Comparison of ENCODE assay signal across 14 cellular contexts in genomic region chr9:69945671-69946141, GRCh38.
DNase-seq lines count a peak whose midpoint lies in the region; ATAC-seq and TF ChIP-seq lines count a peak whose summit lies in the region.
"Had no signal": no experiment of that assay in that cellular context is flagged by ENCODE, and none has a peak within 500 bp of the region (broad histone marks: within the 10 kb centered on the region; RNA-seq: fewer than 3 reads in every experiment).

No MANE protein-coding gene starts in this region.

- no peak overlapping the region for H2BK15ac ChIP-seq in mesenchymal stem cell (ENCODE audit: low read depth, poor library complexity, severe bottlenecking)

- no peak overlapping the region for H3K4me2 ChIP-seq in mesenchymal stem cell (ENCODE audit: low read length, poor library complexity, severe bottlenecking)

- H3K27me3 ChIP-seq in mesenchymal stem cell (ENCODE audit: control insufficient read depth in 1 of 2, insufficient read depth in 1 of 2, low read length in 2 of 2) (no peaks in the 10 kb centered on the region), esophagus squamous epithelium (no peaks in the 10 kb centered on the region)

- H3K9me3 ChIP-seq in mesenchymal stem cell (ENCODE audit: control insufficient read depth, low read length) = no peaks in the 10 kb centered on the region
- H3K9me3 ChIP-seq in esophagus squamous epithelium = no peaks in the 10 kb centered on the region
- H3K9me3 ChIP-seq: prostate gland had no signal

- H3K4ac ChIP-seq in mesenchymal stem cell (ENCODE audit: low read depth in 1 of 2, low read length in 2 of 2) = no peak overlapping the region

- TF ChIP-seq CTCF in choroid plexus epithelial cell (conservative IDR thresholded peaks at IDR 0.05; ENCODE audit: low read depth, low read length) = no peak
- no peak for TF ChIP-seq CTCF in GM20000 (IDR thresholded peaks at IDR 0.05; ENCODE audit: extremely low read depth, missing control alignments)
- no peak for TF ChIP-seq CTCF in esophagus squamous epithelium (IDR thresholded peaks at IDR 0.05)

- H2BK5ac ChIP-seq in mesenchymal stem cell (ENCODE audit: low read depth, low read length, poor library complexity, severe bottlenecking) = no peak overlapping the region

- no peak overlapping the region for H3K23ac ChIP-seq in mesenchymal stem cell (ENCODE audit: low read length in 2 of 2)

- peak overlapping the region in 1 of 2 experiments; percentile 4 for H3K18ac ChIP-seq in mesenchymal stem cell (ENCODE audit: low read depth in 1 of 2, low read length in 2 of 2)

- TF ChIP-seq POLR2A in esophagus squamous epithelium (IDR thresholded peaks at IDR 0.05) = no peak

- no peak overlapping the region for H3K27ac ChIP-seq in mesenchymal stem cell (ENCODE audit: low read length, poor library complexity, severe bottlenecking)
- no peak overlapping the region for H3K27ac ChIP-seq in esophagus squamous epithelium
- H3K27ac ChIP-seq: prostate gland, SK-N-MC had no signal

- peak overlapping the region; percentile 91 for H3K9ac ChIP-seq in mesenchymal stem cell (ENCODE audit: low read length)

- ATAC-seq in Right ventricle myocardium inferior = peak; percentile 78
- no peak for ATAC-seq in GM18517 (IDR thresholded peaks at IDR 0.05; ENCODE audit: unreplicated experiment)
- ATAC-seq: stimulated activated naive CD8-positive, alpha-beta T cell treated with anti-CD3 and anti-CD28 coated beads, Interleukin-15, amount 100 ng/mL, for 72 hours had no signal

- H4K91ac ChIP-seq in mesenchymal stem cell (ENCODE audit: low read length) = no peak overlapping the region

- no peak overlapping the region for H3K14ac ChIP-seq in mesenchymal stem cell (ENCODE audit: low read length in 2 of 2)

- H3K4me3 ChIP-seq in choroid plexus epithelial cell (ENCODE audit: low read depth, low read length) (no peak overlapping the region), mesenchymal stem cell (ENCODE audit: insufficient read depth in 1 of 2, low read depth in 1 of 2, low read length in 2 of 2) (peak overlapping the region in 1 of 2 experiments; percentile 38), esophagus squamous epithelium (no peak overlapping the region)
- H3K4me3 ChIP-seq: prostate gland, SK-N-MC had no signal

- no peaks in the 10 kb centered on the region for H3K79me1 ChIP-seq in mesenchymal stem cell (replicated peaks; ENCODE audit: low read length, poor library complexity, severe bottlenecking)

- DNase-seq in Right ventricle myocardium inferior (ENCODE audit: missing footprints) (peak; percentile 65), cardiac septum (ENCODE audit: low spot score) (no peak), choroid plexus epithelial cell (ENCODE audit: low read depth) (peak; percentile 86), mesenchymal stem cell (peak; percentile 92), GM20000 (ENCODE audit: low spot score) (no peak), esophagus squamous epithelium (lab: John Stamatoyannopoulos, UW) (no peak), NCI-H187 (lab: John Stamatoyannopoulos, UW) (no peak)
- DNase-seq: activated T-cell treated with anti-CD3 and anti-CD28 coated beads, Interleukin-2, amount 50 U/mL, for 48 hours; CD4-positive, CD25-positive, alpha-beta regulatory T cell; MM.1S; stimulated activated naive CD8-positive, alpha-beta T cell treated with anti-CD3 and anti-CD28 coated beads, Interleukin-15, amount 100 ng/mL, for 72 hours had no signal

- peak overlapping the region in 1 of 2 experiments; percentile 90 for H2BK12ac ChIP-seq in mesenchymal stem cell (ENCODE audit: low read length in 2 of 2)

- no peaks in the 10 kb centered on the region for H3K4me1 ChIP-seq in mesenchymal stem cell (ENCODE audit: control insufficient read depth, insufficient read depth, low read depth, low read length)
- H3K4me1 ChIP-seq in esophagus squamous epithelium = no peaks in the 10 kb centered on the region
- H3K4me1 ChIP-seq: prostate gland had no signal

- intact Hi-C loops in Right ventricle myocardium inferior (cut with DNase I) = no loop called here
- intact Hi-C loops in cardiac septum (cut with DNase I) = no loop called here
- intact Hi-C loops in esophagus squamous epithelium (cut with DNase I) = no loop called here

- H3K36me3 ChIP-seq in mesenchymal stem cell (ENCODE audit: control insufficient read depth in 1 of 2, insufficient read depth in 2 of 2, low read depth in 1 of 2, low read length in 2 of 2) (no peaks in the 10 kb centered on the region), esophagus squamous epithelium (no peaks in the 10 kb centered on the region)
- H3K36me3 ChIP-seq: prostate gland had no signal

- WGBS in mesenchymal stem cell = no CpG with 5 or more reads among the region's 1 CpG
- 0 to 4% methylated on average over 1 of the region's 1 CpG for WGBS in esophagus squamous epithelium, 2 donors

- no peak overlapping the region for H2AK5ac ChIP-seq in mesenchymal stem cell (ENCODE audit: low read length, severe bottlenecking)

- H2AFZ ChIP-seq in mesenchymal stem cell (ENCODE audit: low read depth, low read length) = no peak overlapping the region

- H2BK120ac ChIP-seq in mesenchymal stem cell (ENCODE audit: low read depth, low read length) = no peak overlapping the region

- H4K8ac ChIP-seq in mesenchymal stem cell (ENCODE audit: low read length) = no peak overlapping the region

Comparison
In these comparisons a context has a peak if more than half of its experiments do, and no peak if none do; other contexts are left out.
1. DNase-seq: peak in Right ventricle myocardium inferior (single experiment), choroid plexus epithelial cell (single experiment) and mesenchymal stem cell (single experiment); none in cardiac septum (single experiment), GM20000 (single experiment), esophagus squamous epithelium (single experiment) and NCI-H187 (0 of 2).